12 cellular contexts compared by ENCODE assay signal in genomic region chrX:17597836-17598434, GRCh38.
DNase-seq lines count a peak whose midpoint lies in the region; ATAC-seq and TF ChIP-seq lines count a peak whose summit lies in the region.
"Had no signal": no experiment of that assay in that cellular context is flagged by ENCODE, and none has a peak within 500 bp of the region (broad histone marks: within the 10 kb centered on the region; RNA-seq: fewer than 3 reads in every experiment).

No MANE protein-coding gene starts in this region.

- no peaks in the 10 kb centered on the region for H3K27me3 ChIP-seq in left lung
- H3K27me3 ChIP-seq in tibial artery = no peaks in the 10 kb centered on the region

- H3K27ac Mint-ChIP-seq in activated naive CD8-positive, alpha-beta T cell treated with anti-CD3 and anti-CD28 coated beads, Interleukin-2, amount 50 U/mL, for 24 hours = no peak overlapping the region
- H3K27ac Mint-ChIP-seq: naive thymus-derived CD8-positive, alpha-beta T cell had no signal

- no peaks in the 10 kb centered on the region for H3K9me3 ChIP-seq in left lung
- no peaks in the 10 kb centered on the region for H3K9me3 ChIP-seq in tibial artery

- H3K4me1 Mint-ChIP-seq in activated naive CD8-positive, alpha-beta T cell treated with anti-CD3 and anti-CD28 coated beads, Interleukin-2, amount 50 U/mL, for 24 hours = no peaks in the 10 kb centered on the region
- no peaks in the 10 kb centered on the region for H3K4me1 Mint-ChIP-seq in activated T-cell treated with anti-CD3 and anti-CD28 coated beads, Interleukin-2, amount 50 U/mL, for 4 hours (ENCODE audit: low read depth)
- H3K4me1 Mint-ChIP-seq: naive thymus-derived CD8-positive, alpha-beta T cell had no signal

- H3K27ac ChIP-seq in left lung (peak overlapping the region in 1 of 2 donors; percentile 14), tibial artery (peak overlapping the region; percentile 64 to 75)
- H3K27ac ChIP-seq: 22Rv1 had no signal

- H3K4me3 Mint-ChIP-seq in activated naive CD8-positive, alpha-beta T cell treated with anti-CD3 and anti-CD28 coated beads, Interleukin-2, amount 50 U/mL, for 24 hours = no peak overlapping the region
- no peak overlapping the region for H3K4me3 Mint-ChIP-seq in activated T-cell treated with anti-CD3 and anti-CD28 coated beads, Interleukin-2, amount 50 U/mL, for 4 hours
- H3K4me3 Mint-ChIP-seq: naive thymus-derived CD8-positive, alpha-beta T cell had no signal

- no peak overlapping the region for H3K4me3 ChIP-seq in choroid plexus epithelial cell (ENCODE audit: low read depth, low read length)
- H3K4me3 ChIP-seq in left lung = no peak overlapping the region
- no peak overlapping the region for H3K4me3 ChIP-seq in tibial artery

- TF ChIP-seq CTCF in choroid plexus epithelial cell (conservative IDR thresholded peaks at IDR 0.05; ENCODE audit: low read depth, low read length) (no peak), left lung (IDR thresholded peaks at IDR 0.05) (no peak), tibial artery (IDR thresholded peaks at IDR 0.05) (no peak)

- peaks cover 13% of the 10 kb centered on the region for H3K27me3 Mint-ChIP-seq in activated naive CD8-positive, alpha-beta T cell treated with anti-CD3 and anti-CD28 coated beads, Interleukin-2, amount 50 U/mL, for 24 hours
- H3K27me3 Mint-ChIP-seq in activated T-cell treated with anti-CD3 and anti-CD28 coated beads, Interleukin-2, amount 50 U/mL, for 4 hours (ENCODE audit: low read depth) = no peaks in the 10 kb centered on the region

- H3K36me3 Mint-ChIP-seq in activated naive CD8-positive, alpha-beta T cell treated with anti-CD3 and anti-CD28 coated beads, Interleukin-2, amount 50 U/mL, for 24 hours (ENCODE audit: low read depth) = no peaks in the 10 kb centered on the region
- no peaks in the 10 kb centered on the region for H3K36me3 Mint-ChIP-seq in activated T-cell treated with anti-CD3 and anti-CD28 coated beads, Interleukin-2, amount 50 U/mL, for 4 hours (ENCODE audit: insufficient read depth)
- H3K36me3 Mint-ChIP-seq: naive thymus-derived CD8-positive, alpha-beta T cell had no signal

- H3K9me3 Mint-ChIP-seq in activated naive CD8-positive, alpha-beta T cell treated with anti-CD3 and anti-CD28 coated beads, Interleukin-2, amount 50 U/mL, for 24 hours = no peaks in the 10 kb centered on the region
- no peaks in the 10 kb centered on the region for H3K9me3 Mint-ChIP-seq in activated T-cell treated with anti-CD3 and anti-CD28 coated beads, Interleukin-2, amount 50 U/mL, for 4 hours

- peak; percentile 27 for DNase-seq in DMS53 (lab: John Stamatoyannopoulos, UW)
- no peak for DNase-seq in DMS53 treated with DMSO at 0.1 percent for 48 hours (lab: John Stamatoyannopoulos, UW; ENCODE audit: unreplicated experiment)
- peak; percentile 78 for DNase-seq in choroid plexus epithelial cell (ENCODE audit: low read depth)
- peak in 1 of 2 donors; percentile 70 for DNase-seq in left lung
- DNase-seq in tibial artery = peak; percentile 83 to 92
- DNase-seq in activated naive CD8-positive, alpha-beta T cell treated with anti-CD3 and anti-CD28 coated beads, Interleukin-2, amount 50 U/mL, for 24 hours = no peak
- no peak for DNase-seq in activated T-cell treated with anti-CD3 and anti-CD28 coated beads, Interleukin-2, amount 50 U/mL, for 4 hours
- DNase-seq in dedifferentiated amniotic fluid mesenchymal stem cell (ENCODE audit: extremely low spot score) = no peak
- DNase-seq: naive thymus-derived CD8-positive, alpha-beta T cell; NCI-H1694; T-helper 1 cell had no signal

- intact Hi-C loops in left lung (cut with DNase I) = no loop called here
- intact Hi-C loops in tibial artery (cut with DNase I; ENCODE audit: low total_unique reads) = no loop called here

- no peaks in the 10 kb centered on the region for H3K36me3 ChIP-seq in left lung
- H3K36me3 ChIP-seq in tibial artery = no peaks in the 10 kb centered on the region

- no peaks in the 10 kb centered on the region for H3K4me1 ChIP-seq in left lung
- H3K4me1 ChIP-seq in tibial artery = peaks cover 0 to 95% (median 27%) of the 10 kb centered on the region in 4 donors

- ATAC-seq in left lung = peak; percentile 27
- ATAC-seq in activated naive CD8-positive, alpha-beta T cell treated with anti-CD3 and anti-CD28 coated beads, Interleukin-2, amount 50 U/mL, for 24 hours = no peak
- ATAC-seq in activated T-cell treated with anti-CD3 and anti-CD28 coated beads, Interleukin-2, amount 50 U/mL, for 4 hours = no peak
- ATAC-seq: naive thymus-derived CD8-positive, alpha-beta T cell had no signal

Comparison
In these comparisons a context has a peak if more than half of its experiments do, and no peak if none do; other contexts are left out.
1. DNase-seq: peak in DMS53 (single experiment), choroid plexus epithelial cell (single experiment) and tibial artery (2 of 2); none in DMS53 treated with DMSO at 0.1 percent for 48 hours (single experiment), activated naive CD8-positive, alpha-beta T cell treated with anti-CD3 and anti-CD28 coated beads, Interleukin-2, amount 50 U/mL, for 24 hours (single experiment), activated T-cell treated with anti-CD3 and anti-CD28 coated beads, Interleukin-2, amount 50 U/mL, for 4 hours (single experiment) and dedifferentiated amniotic fluid mesenchymal stem cell (single experiment).